Comparison of ENCODE assay signal across 9 cellular contexts in the genomic region with DNA sequence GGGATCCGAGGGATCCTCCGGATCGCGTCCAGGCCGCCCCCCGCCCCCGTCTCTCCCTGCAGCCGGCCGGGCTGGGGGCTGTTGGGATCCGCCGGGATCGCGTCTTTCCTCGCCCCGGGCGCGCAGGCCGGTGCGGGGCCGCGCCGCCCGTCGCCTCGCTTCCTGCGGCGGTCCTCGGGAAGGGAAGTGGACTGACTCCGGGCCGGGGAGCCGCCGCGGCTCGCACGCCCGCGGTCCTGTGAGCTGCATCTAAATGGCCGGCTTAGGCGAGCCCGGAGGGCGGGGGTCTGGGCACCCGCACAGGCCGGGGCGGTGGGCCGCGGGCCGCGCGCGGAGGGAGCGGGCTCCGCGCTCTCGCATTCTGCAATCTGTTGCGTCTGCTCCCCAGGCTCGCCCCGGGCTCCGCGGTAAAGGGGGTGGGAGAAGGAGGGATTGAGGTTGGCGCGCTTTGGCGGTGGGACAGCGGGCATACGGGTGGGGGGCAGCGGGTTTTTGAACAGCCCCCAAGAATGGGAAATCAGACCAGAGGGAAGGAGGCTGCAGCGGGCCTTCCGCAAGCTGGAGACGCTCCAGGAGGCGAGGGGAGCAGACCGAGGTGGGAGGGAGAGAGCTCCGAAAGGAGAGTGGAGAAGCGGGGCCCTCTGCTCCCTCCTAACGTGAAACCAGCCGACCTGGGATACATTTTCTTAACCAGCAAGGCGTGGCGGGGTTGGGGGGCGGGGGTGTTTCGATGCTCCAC. TPM values are rescaled to one million over a fixed set of nuclear protein-coding genes. Genes with fewer than 3 reads are reported as not detected.
DNase-seq lines count a peak whose midpoint lies in the region; ATAC-seq and TF ChIP-seq lines count a peak whose summit lies in the region.
"Had no signal": no experiment of that assay in that cellular context is flagged by ENCODE, and none has a peak within 500 bp of the region (broad histone marks: within the 10 kb centered on the region; RNA-seq: fewer than 3 reads in every experiment).

No MANE protein-coding gene starts in this region.

- H3K9ac ChIP-seq in iPS-20b (ENCODE audit: low read depth, low read length) (no peak overlapping the region), smooth muscle cell (ENCODE audit: low read depth) (no peak overlapping the region)

- H3K4me2 ChIP-seq in smooth muscle cell: peak overlapping the region; percentile 87

- H3K4me3 ChIP-seq in iPS-20b (ENCODE audit: low read length): peak overlapping the region; percentile 62; the same call in 1 of the 2 replicates
- peak overlapping the region; percentile 38 for H3K4me3 ChIP-seq in smooth muscle cell

- H4K20me1 ChIP-seq in smooth muscle cell (ENCODE audit: low read depth): peaks cover 6% of the 10 kb centered on the region

- DNase-seq in NCI-H1105 treated with DMSO at 0.1 percent for 48 hours (lab: John Stamatoyannopoulos, UW) (peak; percentile 40), NCI-H1105 (lab: John Stamatoyannopoulos, UW) (no peak), WTC11 (ENCODE audit: low spot score) (no peak), smooth muscle cell (lab: John Stamatoyannopoulos, UW; ENCODE audit: unreplicated experiment) (no peak), dedifferentiated amniotic fluid mesenchymal stem cell (ENCODE audit: extremely low spot score) (no peak)

- peak overlapping the region; percentile 71 for H3K4me3 Mint-ChIP-seq in WTC11

- no peak for ATAC-seq in WTC11
- ATAC-seq in HG03097 (IDR thresholded peaks at IDR 0.05; ENCODE audit: low FRiP score, unreplicated experiment): no peak
- ATAC-seq in HG02798 (IDR thresholded peaks at IDR 0.05; ENCODE audit: poor library complexity, unreplicated experiment): no peak

- H3K36me3 ChIP-seq in iPS-20b (ENCODE audit: insufficient read depth, low read depth, low read length) (no peaks in the 10 kb centered on the region), smooth muscle cell (ENCODE audit: low read depth) (no peaks in the 10 kb centered on the region)

- H3K36me3 Mint-ChIP-seq in WTC11: no peaks in the 10 kb centered on the region

- peaks cover 23% of the 10 kb centered on the region for H3K4me1 ChIP-seq in iPS-20b (ENCODE audit: insufficient read depth, low read length)
- peaks cover 36% of the 10 kb centered on the region for H3K4me1 ChIP-seq in smooth muscle cell (ENCODE audit: low read depth)

- POLR2A ChIA-PET in WTC11 (lab: Charles Lee): interaction anchor here (0.7 kb wide), 1 partner anchor 28 kb away, joined by 3 read pairs; no protein-coding TSS in a partner anchor

- peaks cover 99% of the 10 kb centered on the region for H3K27me3 Mint-ChIP-seq in WTC11 (ENCODE audit: low read depth)

- WGBS in smooth muscle cell (ENCODE audit: low lambda C conversion rate): 3% methylated on average over 58 of the region's 78 CpGs

- H3K4me1 Mint-ChIP-seq in WTC11: peaks cover 36% of the 10 kb centered on the region

- H3K27ac ChIP-seq in iPS-20b (ENCODE audit: low read length) (no peak overlapping the region), smooth muscle cell (ENCODE audit: low read depth) (no peak overlapping the region)

- no peak overlapping the region for H2AFZ ChIP-seq in smooth muscle cell (ENCODE audit: low read depth)

- no peaks in the 10 kb centered on the region for H3K79me2 ChIP-seq in smooth muscle cell (ENCODE audit: low read depth)

- CTCF ChIA-PET in WTC11 (lab: Charles Lee): interaction anchor here (0.5 to 6.2 kb wide), 16 partner anchors 25 to 885 kb away, joined by 3 to 51 read pairs (median 4); no protein-coding TSS in a partner anchor

- no peak overlapping the region for H3K27ac Mint-ChIP-seq in WTC11

- H3K27me3 ChIP-seq in iPS-20b (ENCODE audit: insufficient read depth, low read length): peaks cover 100% of the 10 kb centered on the region
- peaks cover 100% of the 10 kb centered on the region for H3K27me3 ChIP-seq in smooth muscle cell (ENCODE audit: low read depth)

- no peak for TF ChIP-seq CTCF in WTC11 (IDR thresholded peaks at IDR 0.05)
- no peak for TF ChIP-seq CTCF in smooth muscle cell (IDR thresholded peaks at IDR 0.05; ENCODE audit: borderline replicate concordance, insufficient read depth, poor library complexity, severe bottlenecking)

- H3K9me3 ChIP-seq in iPS-20b (ENCODE audit: insufficient read depth, low read depth, low read length): no peaks in the 10 kb centered on the region
- no peaks in the 10 kb centered on the region for H3K9me3 ChIP-seq in smooth muscle cell (replicated peaks; ENCODE audit: low read depth)

- no peaks in the 10 kb centered on the region for H3K9me3 Mint-ChIP-seq in WTC11

- no peaks in the 10 kb centered on the region for H3F3A ChIP-seq in smooth muscle cell (ENCODE audit: low read depth)

TF ChIP-seq in WTC11, 78 proteins besides CTCF, POLR2A, EP300 and RAD21:
- TF ChIP-seq FOXJ3 (CRISPR knock-in tag; IDR thresholded peaks at IDR 0.05; ENCODE audit: borderline replicate concordance) (no peak), ELF4 (CRISPR knock-in tag; IDR thresholded peaks at IDR 0.05; ENCODE audit: low read depth) (no peak), TEAD4 (CRISPR knock-in tag; IDR thresholded peaks at IDR 0.05) (no peak), CBFB (CRISPR knock-in tag; IDR thresholded peaks at IDR 0.05; ENCODE audit: low read depth) (no peak), TEAD1 (CRISPR knock-in tag; IDR thresholded peaks at IDR 0.05) (no peak), NFYB (CRISPR knock-in tag; conservative IDR thresholded peaks at IDR 0.05; ENCODE audit: low read depth) (no peak), ZNF396 (CRISPR knock-in tag; IDR thresholded peaks at IDR 0.05; ENCODE audit: borderline replicate concordance) (no peak), NR1H2 (CRISPR knock-in tag; IDR thresholded peaks at IDR 0.05) (no peak), GRHL2 (CRISPR knock-in tag; IDR thresholded peaks at IDR 0.05; ENCODE audit: insufficient replicate concordance, severe bottlenecking) (no peak), ATF1 (CRISPR knock-in tag; IDR thresholded peaks at IDR 0.05) (no peak)
- TF ChIP-seq, protein P1, sequence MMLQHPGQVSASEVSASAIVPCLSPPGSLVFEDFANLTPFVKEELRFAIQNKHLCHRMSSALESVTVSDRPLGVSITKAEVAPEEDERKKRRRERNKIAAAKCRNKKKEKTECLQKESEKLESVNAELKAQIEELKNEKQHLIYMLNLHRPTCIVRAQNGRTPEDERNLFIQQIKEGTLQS (CRISPR knock-in tag; conservative IDR thresholded peaks at IDR 0.05): no peak
- TF ChIP-seq, protein P2, sequence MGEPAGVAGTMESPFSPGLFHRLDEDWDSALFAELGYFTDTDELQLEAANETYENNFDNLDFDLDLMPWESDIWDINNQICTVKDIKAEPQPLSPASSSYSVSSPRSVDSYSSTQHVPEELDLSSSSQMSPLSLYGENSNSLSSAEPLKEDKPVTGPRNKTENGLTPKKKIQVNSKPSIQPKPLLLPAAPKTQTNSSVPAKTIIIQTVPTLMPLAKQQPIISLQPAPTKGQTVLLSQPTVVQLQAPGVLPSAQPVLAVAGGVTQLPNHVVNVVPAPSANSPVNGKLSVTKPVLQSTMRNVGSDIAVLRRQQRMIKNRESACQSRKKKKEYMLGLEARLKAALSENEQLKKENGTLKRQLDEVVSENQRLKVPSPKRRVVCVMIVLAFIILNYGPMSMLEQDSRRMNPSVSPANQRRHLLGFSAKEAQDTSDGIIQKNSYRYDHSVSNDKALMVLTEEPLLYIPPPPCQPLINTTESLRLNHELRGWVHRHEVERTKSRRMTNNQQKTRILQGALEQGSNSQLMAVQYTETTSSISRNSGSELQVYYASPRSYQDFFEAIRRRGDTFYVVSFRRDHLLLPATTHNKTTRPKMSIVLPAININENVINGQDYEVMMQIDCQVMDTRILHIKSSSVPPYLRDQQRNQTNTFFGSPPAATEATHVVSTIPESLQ (CRISPR knock-in tag; IDR thresholded peaks at IDR 0.05): no peak
- TF ChIP-seq, protein P3, sequence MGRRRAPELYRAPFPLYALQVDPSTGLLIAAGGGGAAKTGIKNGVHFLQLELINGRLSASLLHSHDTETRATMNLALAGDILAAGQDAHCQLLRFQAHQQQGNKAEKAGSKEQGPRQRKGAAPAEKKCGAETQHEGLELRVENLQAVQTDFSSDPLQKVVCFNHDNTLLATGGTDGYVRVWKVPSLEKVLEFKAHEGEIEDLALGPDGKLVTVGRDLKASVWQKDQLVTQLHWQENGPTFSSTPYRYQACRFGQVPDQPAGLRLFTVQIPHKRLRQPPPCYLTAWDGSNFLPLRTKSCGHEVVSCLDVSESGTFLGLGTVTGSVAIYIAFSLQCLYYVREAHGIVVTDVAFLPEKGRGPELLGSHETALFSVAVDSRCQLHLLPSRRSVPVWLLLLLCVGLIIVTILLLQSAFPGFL (CRISPR knock-in tag; IDR thresholded peaks at IDR 0.05; ENCODE audit: borderline replicate concordance): no peak
- TF ChIP-seq, protein P4, sequence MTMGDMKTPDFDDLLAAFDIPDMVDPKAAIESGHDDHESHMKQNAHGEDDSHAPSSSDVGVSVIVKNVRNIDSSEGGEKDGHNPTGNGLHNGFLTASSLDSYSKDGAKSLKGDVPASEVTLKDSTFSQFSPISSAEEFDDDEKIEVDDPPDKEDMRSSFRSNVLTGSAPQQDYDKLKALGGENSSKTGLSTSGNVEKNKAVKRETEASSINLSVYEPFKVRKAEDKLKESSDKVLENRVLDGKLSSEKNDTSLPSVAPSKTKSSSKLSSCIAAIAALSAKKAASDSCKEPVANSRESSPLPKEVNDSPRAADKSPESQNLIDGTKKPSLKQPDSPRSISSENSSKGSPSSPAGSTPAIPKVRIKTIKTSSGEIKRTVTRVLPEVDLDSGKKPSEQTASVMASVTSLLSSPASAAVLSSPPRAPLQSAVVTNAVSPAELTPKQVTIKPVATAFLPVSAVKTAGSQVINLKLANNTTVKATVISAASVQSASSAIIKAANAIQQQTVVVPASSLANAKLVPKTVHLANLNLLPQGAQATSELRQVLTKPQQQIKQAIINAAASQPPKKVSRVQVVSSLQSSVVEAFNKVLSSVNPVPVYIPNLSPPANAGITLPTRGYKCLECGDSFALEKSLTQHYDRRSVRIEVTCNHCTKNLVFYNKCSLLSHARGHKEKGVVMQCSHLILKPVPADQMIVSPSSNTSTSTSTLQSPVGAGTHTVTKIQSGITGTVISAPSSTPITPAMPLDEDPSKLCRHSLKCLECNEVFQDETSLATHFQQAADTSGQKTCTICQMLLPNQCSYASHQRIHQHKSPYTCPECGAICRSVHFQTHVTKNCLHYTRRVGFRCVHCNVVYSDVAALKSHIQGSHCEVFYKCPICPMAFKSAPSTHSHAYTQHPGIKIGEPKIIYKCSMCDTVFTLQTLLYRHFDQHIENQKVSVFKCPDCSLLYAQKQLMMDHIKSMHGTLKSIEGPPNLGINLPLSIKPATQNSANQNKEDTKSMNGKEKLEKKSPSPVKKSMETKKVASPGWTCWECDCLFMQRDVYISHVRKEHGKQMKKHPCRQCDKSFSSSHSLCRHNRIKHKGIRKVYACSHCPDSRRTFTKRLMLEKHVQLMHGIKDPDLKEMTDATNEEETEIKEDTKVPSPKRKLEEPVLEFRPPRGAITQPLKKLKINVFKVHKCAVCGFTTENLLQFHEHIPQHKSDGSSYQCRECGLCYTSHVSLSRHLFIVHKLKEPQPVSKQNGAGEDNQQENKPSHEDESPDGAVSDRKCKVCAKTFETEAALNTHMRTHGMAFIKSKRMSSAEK (CRISPR knock-in tag; IDR thresholded peaks at IDR 0.05; ENCODE audit: borderline replicate concordance): no peak

RNA-seq across cellular contexts. Expression of a gene that starts 2.2 kb away (rescaled TPM):
- total RNA-seq in WTC11 (2021) (1.2 to 2.3 TPM (median 2.0 TPM) in 3 replicates), smooth muscle cell (0.13 TPM in 1 of 2 replicates, not detected in the other)
- 0.17 TPM in 1 of 2 replicates, not detected in the other for polyA plus RNA-seq in smooth muscle cell
- total RNA-seq: myocyte had no signal
